In the genomic region with DNA sequence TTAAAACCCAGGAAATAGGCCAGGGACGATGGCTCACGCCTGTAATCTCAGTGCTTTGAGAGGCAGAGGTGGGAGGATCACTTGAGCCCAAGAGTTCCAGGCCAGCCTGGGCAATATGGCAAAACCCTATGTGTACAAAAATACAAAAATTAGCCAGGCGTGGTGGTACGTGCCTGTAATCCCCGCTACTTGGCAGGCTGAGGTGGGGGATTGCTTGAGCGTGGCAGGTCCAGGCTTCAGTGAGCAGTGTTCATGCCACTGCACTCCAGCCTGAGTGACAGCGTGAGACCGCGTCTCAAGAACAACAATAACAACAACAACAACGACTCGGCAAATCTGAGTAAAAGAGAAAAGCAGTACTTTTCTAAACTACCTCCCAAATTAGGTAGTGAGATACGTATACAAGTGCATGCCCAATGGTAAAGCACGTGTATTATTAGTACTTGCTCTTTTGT, we compare ENCODE assay signal across 10 cellular contexts. TPM values are rescaled to one million over a fixed set of nuclear protein-coding genes. Genes with fewer than 3 reads are reported as not detected.
DNase-seq lines count a peak whose midpoint lies in the region; ATAC-seq lines count a peak whose summit lies in the region.
"Had no signal": no experiment of that assay in that cellular context is flagged by ENCODE, and none has a peak within 500 bp of the region (broad histone marks: within the 10 kb centered on the region; RNA-seq: fewer than 3 reads in every experiment).

No MANE protein-coding gene starts in this region.

- no peaks in the 10 kb centered on the region for H3K36me3 ChIP-seq in iPS-18a (ENCODE audit: control insufficient read depth, low read depth, low read length)
- H3K36me3 ChIP-seq: thoracic aorta had no signal

- DNase-seq in head of caudate nucleus (no peak), pons (ENCODE audit: low spot score) (no peak), left lobe of liver (ENCODE audit: low spot score) (no peak)
- no peak for DNase-seq in stimulated activated CD4-positive, alpha-beta T cell treated with anti-CD3 and anti-CD28 coated beads, Interleukin-2, amount 100 ng/mL, for 48 hours

- no peaks in the 10 kb centered on the region for H3K9me3 ChIP-seq in iPS-18a (ENCODE audit: control insufficient read depth, low read depth, low read length)
- H3K9me3 ChIP-seq: thoracic aorta had no signal

- no peak overlapping the region for H3K9ac ChIP-seq in iPS-18a (ENCODE audit: low read length)

- peak overlapping the region; percentile 30 for H3K27ac ChIP-seq in iPS-18a (ENCODE audit: low read length)
- H3K27ac ChIP-seq: thoracic aorta had no signal

- H3K4me1 ChIP-seq in iPS-18a (ENCODE audit: control insufficient read depth, low read depth, low read length) = peaks cover 36% of the 10 kb centered on the region

- no peak overlapping the region for H3K4me3 ChIP-seq in iPS-18a (ENCODE audit: low read length)
- H3K4me3 ChIP-seq: thoracic aorta had no signal

- ATAC-seq in GM18858 (IDR thresholded peaks at IDR 0.05; ENCODE audit: unreplicated experiment) = peak; percentile 74
- ATAC-seq in GM21528 (IDR thresholded peaks at IDR 0.05; ENCODE audit: low FRiP score, unreplicated experiment) = peak; percentile 58
- peak; percentile 78 for ATAC-seq in HG03460 (IDR thresholded peaks at IDR 0.05; ENCODE audit: unreplicated experiment)
- ATAC-seq in left lobe of liver = no peak
- ATAC-seq: SK-N-SH treated with all-trans-retinoic acid at 6 μM for 48 hours had no signal

- intact Hi-C loops in head of caudate nucleus (cut with DNase I) = no loop called here

- H3K27me3 ChIP-seq in iPS-18a (ENCODE audit: control insufficient read depth, insufficient read depth, low read length) = no peaks in the 10 kb centered on the region

RNA-seq across cellular contexts. Expression of gene NDUFC1, which starts 13.0 kb away (rescaled TPM):
- total RNA-seq in left lobe of liver = 29.1 TPM

RNA-seq across cellular contexts. Expression of gene NAA15, which starts 13.9 kb away (rescaled TPM):
- 11.3 TPM for total RNA-seq in left lobe of liver

RNA-seq across cellular contexts. Expression of gene MGARP, which starts 35.2 kb away (rescaled TPM):
- total RNA-seq in left lobe of liver = 0.13 TPM
